ENCODE assay signal across 1 cellular context in the genomic region with DNA sequence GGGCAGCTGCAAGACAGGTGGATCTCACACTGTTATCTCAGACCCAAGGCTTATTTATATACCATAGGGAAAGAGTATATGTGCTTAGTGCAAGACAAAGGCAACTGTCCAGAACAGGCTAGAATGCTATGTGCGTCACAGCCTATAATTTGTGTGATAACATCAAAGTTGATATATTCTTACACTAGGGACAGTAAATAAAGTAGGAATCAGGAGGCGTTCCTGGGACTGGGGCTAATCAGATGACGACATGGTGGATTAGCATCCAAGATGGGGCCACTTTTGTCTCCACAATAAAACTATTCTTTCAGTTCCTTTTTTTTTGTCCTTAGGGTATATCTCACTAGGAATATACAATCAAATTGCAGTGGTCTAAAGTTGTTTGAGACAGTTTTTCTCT.
TF ChIP-seq lines count a peak whose summit lies in the region.

No MANE protein-coding gene starts in this region.

TF ChIP-seq in K562, 482 proteins besides CTCF, POLR2A, EP300 and RAD21 (continued from another document):
- TF ChIP-seq, protein P1, sequence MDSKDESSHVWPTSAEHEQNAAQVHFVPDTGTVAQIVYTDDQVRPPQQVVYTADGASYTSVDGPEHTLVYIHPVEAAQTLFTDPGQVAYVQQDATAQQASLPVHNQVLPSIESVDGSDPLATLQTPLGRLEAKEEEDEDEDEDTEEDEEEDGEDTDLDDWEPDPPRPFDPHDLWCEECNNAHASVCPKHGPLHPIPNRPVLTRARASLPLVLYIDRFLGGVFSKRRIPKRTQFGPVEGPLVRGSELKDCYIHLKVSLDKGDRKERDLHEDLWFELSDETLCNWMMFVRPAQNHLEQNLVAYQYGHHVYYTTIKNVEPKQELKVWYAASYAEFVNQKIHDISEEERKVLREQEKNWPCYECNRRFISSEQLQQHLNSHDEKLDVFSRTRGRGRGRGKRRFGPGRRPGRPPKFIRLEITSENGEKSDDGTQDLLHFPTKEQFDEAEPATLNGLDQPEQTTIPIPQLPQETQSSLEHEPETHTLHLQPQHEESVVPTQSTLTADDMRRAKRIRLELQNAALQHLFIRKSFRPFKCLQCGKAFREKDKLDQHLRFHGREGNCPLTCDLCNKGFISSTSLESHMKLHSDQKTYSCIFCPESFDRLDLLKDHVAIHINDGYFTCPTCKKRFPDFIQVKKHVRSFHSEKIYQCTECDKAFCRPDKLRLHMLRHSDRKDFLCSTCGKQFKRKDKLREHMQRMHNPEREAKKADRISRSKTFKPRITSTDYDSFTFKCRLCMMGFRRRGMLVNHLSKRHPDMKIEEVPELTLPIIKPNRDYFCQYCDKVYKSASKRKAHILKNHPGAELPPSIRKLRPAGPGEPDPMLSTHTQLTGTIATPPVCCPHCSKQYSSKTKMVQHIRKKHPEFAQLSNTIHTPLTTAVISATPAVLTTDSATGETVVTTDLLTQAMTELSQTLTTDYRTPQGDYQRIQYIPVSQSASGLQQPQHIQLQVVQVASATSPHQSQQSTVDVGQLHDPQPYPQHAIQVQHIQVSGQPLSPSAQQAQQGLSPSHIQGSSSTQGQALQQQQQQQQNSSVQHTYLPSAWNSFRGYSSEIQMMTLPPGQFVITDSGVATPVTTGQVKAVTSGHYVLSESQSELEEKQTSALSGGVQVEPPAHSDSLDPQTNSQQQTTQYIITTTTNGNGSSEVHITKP (IDR thresholded peaks at IDR 0.05; ENCODE audit: partially characterized antibody), result no peak
- TF ChIP-seq PTTG1 (tag; IDR thresholded peaks at IDR 0.05; ENCODE audit: low read depth) (peak; percentile 54; the same call in 1 of the 2 replicates), HMG20B (CRISPR knock-in tag; IDR thresholded peaks at IDR 0.05) (no peak), JUND (IDR thresholded peaks at IDR 0.05; ENCODE audit: borderline replicate concordance, low read depth, low read length) (peak; percentile 7; the same call in 1 of the 2 replicates), JUND (tag; IDR thresholded peaks at IDR 0.05; ENCODE audit: borderline replicate concordance, low read depth, low read length) (no peak), ZNF644 (tag; IDR thresholded peaks at IDR 0.05; ENCODE audit: low read depth) (peak; percentile 50; the same call in 1 of the 2 replicates), HNRNPK (IDR thresholded peaks at IDR 0.05; ENCODE audit: low read depth, low read length, poor library complexity, severe bottlenecking) (no peak), PRPF4 (IDR thresholded peaks at IDR 0.05; ENCODE audit: insufficient read depth, low read depth, low read length, poor library complexity, severe bottlenecking) (no peak), TSC22D4 (tag; IDR thresholded peaks at IDR 0.05) (no peak), ZNF175 (CRISPR knock-in tag; IDR thresholded peaks at IDR 0.05; ENCODE audit: low read depth) (peak; percentile 94), DMBX1 (CRISPR knock-in tag; IDR thresholded peaks at IDR 0.05; ENCODE audit: borderline replicate concordance) (peak; percentile 63; the same call in 1 of the 2 replicates), ZKSCAN8 (CRISPR knock-in tag; IDR thresholded peaks at IDR 0.05) (0 out of 2 replicates have a peak, but pooled peaks have one; percentile 17), ZNF766 (CRISPR knock-in tag; conservative IDR thresholded peaks at IDR 0.05) (peak; percentile 81), KDM1A (IDR thresholded peaks at IDR 0.05) (no peak), ZNF584 (CRISPR knock-in tag; IDR thresholded peaks at IDR 0.05; ENCODE audit: low read depth) (peak; percentile 84), GATAD2B (IDR thresholded peaks at IDR 0.05; ENCODE audit: borderline replicate concordance) (no peak), ZNF282 (CRISPR knock-in tag; IDR thresholded peaks at IDR 0.05) (no peak), SRSF3 (IDR thresholded peaks at IDR 0.05; ENCODE audit: insufficient read depth, low read length) (no peak), ZNF253 (CRISPR knock-in tag; conservative IDR thresholded peaks at IDR 0.05) (no peak), NR4A1 (CRISPR knock-in tag; IDR thresholded peaks at IDR 0.05) (no peak), NR4A1 (tag; IDR thresholded peaks at IDR 0.05) (peak; percentile 88), DDX20 (tag; IDR thresholded peaks at IDR 0.05; ENCODE audit: low read depth) (peak; percentile 66), ZNF589 (CRISPR knock-in tag; IDR thresholded peaks at IDR 0.05; ENCODE audit: low read depth) (peak; percentile 88), ZC3H8 (IDR thresholded peaks at IDR 0.05) (no peak), ATF1 (CRISPR knock-in tag; IDR thresholded peaks at IDR 0.05) (no peak), ATF1 (tag; IDR thresholded peaks at IDR 0.05) (peak; percentile 34; the same call in 1 of the 2 replicates)
- TF ChIP-seq, protein P2, sequence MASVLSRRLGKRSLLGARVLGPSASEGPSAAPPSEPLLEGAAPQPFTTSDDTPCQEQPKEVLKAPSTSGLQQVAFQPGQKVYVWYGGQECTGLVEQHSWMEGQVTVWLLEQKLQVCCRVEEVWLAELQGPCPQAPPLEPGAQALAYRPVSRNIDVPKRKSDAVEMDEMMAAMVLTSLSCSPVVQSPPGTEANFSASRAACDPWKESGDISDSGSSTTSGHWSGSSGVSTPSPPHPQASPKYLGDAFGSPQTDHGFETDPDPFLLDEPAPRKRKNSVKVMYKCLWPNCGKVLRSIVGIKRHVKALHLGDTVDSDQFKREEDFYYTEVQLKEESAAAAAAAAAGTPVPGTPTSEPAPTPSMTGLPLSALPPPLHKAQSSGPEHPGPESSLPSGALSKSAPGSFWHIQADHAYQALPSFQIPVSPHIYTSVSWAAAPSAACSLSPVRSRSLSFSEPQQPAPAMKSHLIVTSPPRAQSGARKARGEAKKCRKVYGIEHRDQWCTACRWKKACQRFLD (CRISPR knock-in tag; IDR thresholded peaks at IDR 0.05), result peak; percentile 89; the same call in 1 of the 2 replicates
- TF ChIP-seq, protein P3, sequence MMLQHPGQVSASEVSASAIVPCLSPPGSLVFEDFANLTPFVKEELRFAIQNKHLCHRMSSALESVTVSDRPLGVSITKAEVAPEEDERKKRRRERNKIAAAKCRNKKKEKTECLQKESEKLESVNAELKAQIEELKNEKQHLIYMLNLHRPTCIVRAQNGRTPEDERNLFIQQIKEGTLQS (IDR thresholded peaks at IDR 0.05), result peak; percentile 16; the same call in 1 of the 2 replicates
- TF ChIP-seq, protein P3 (CRISPR knock-in tag; conservative IDR thresholded peaks at IDR 0.05), result no peak
- TF ChIP-seq, protein P4, sequence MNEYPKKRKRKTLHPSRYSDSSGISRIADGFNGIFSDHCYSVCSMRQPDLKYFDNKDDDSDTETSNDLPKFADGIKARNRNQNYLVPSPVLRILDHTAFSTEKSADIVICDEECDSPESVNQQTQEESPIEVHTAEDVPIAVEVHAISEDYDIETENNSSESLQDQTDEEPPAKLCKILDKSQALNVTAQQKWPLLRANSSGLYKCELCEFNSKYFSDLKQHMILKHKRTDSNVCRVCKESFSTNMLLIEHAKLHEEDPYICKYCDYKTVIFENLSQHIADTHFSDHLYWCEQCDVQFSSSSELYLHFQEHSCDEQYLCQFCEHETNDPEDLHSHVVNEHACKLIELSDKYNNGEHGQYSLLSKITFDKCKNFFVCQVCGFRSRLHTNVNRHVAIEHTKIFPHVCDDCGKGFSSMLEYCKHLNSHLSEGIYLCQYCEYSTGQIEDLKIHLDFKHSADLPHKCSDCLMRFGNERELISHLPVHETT (CRISPR knock-in tag; conservative IDR thresholded peaks at IDR 0.05 in 1 of 2, IDR thresholded peaks at IDR 0.05 in 1 of 2), result peak in 1 of 2 experiments; percentile 58; a peak in 1 of 4 replicates
- TF ChIP-seq, protein P5, sequence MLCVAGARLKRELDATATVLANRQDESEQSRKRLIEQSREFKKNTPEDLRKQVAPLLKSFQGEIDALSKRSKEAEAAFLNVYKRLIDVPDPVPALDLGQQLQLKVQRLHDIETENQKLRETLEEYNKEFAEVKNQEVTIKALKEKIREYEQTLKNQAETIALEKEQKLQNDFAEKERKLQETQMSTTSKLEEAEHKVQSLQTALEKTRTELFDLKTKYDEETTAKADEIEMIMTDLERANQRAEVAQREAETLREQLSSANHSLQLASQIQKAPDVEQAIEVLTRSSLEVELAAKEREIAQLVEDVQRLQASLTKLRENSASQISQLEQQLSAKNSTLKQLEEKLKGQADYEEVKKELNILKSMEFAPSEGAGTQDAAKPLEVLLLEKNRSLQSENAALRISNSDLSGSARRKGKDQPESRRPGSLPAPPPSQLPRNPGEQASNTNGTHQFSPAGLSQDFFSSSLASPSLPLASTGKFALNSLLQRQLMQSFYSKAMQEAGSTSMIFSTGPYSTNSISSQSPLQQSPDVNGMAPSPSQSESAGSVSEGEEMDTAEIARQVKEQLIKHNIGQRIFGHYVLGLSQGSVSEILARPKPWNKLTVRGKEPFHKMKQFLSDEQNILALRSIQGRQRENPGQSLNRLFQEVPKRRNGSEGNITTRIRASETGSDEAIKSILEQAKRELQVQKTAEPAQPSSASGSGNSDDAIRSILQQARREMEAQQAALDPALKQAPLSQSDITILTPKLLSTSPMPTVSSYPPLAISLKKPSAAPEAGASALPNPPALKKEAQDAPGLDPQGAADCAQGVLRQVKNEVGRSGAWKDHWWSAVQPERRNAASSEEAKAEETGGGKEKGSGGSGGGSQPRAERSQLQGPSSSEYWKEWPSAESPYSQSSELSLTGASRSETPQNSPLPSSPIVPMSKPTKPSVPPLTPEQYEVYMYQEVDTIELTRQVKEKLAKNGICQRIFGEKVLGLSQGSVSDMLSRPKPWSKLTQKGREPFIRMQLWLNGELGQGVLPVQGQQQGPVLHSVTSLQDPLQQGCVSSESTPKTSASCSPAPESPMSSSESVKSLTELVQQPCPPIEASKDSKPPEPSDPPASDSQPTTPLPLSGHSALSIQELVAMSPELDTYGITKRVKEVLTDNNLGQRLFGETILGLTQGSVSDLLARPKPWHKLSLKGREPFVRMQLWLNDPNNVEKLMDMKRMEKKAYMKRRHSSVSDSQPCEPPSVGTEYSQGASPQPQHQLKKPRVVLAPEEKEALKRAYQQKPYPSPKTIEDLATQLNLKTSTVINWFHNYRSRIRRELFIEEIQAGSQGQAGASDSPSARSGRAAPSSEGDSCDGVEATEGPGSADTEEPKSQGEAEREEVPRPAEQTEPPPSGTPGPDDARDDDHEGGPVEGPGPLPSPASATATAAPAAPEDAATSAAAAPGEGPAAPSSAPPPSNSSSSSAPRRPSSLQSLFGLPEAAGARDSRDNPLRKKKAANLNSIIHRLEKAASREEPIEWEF (CRISPR knock-in tag; IDR thresholded peaks at IDR 0.05), result no peak
